ENCODE assay signal across 21 cellular contexts in the genomic region with DNA sequence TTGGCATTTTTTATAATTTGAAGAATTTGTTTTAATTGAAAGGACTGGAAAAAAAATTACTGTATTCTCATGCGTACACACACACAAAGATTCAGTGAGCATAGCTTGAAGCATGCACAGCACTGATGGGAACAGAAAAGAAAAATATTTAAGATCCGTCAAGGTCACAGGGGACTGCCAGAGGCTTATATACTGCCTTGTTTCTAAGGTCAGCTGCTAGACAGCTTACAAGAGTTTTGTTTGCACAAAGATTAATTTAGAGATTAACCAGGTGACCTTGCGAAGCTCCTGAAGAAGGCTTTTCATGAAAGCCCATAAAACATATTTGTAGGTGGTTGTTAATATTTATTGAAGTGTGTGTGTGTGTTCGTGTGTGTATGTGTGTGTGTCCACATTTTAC.
DNase-seq lines count a peak whose midpoint lies in the region; ATAC-seq, FAIRE-seq and TF ChIP-seq lines count a peak whose summit lies in the region.
"Had no signal": no experiment of that assay in that cellular context is flagged by ENCODE, and none has a peak within 500 bp of the region (broad histone marks: within the 10 kb centered on the region; RNA-seq: fewer than 3 reads in every experiment).

No MANE protein-coding gene starts in this region.

- DNase-seq in NCI-H510A treated with DMSO at 0.1 percent for 48 hours (lab: John Stamatoyannopoulos, UW) (peak; percentile 5), NCI-H510A (lab: John Stamatoyannopoulos, UW) (no peak), HAP-1 (ENCODE audit: low spot score in 2 of 2) (peak; percentile 35 to 76), SHP77 treated with DMSO at 0.1 percent for 48 hours (lab: John Stamatoyannopoulos, UW) (peak; percentile 28), pancreas (no peak), NCI-H524 treated with DMSO at 0.1 percent for 48 hours (lab: John Stamatoyannopoulos, UW) (no peak)
- no peak for DNase-seq in activated effector memory CD4-positive, alpha-beta T cell treated with Interleukin-2 at 50 U/mL for 16 hours
- DNase-seq: 8988T; CD4-positive, alpha-beta memory T cell; DMS 273 treated with DMSO at 0.1 percent for 48 hours; DMS79; GDM1; H9; IMR-90 had no signal

- TF ChIP-seq CTCF in pancreas (IDR thresholded peaks at IDR 0.05) = no peak

- no peak overlapping the region for H3K27ac ChIP-seq in pancreas
- H3K27ac ChIP-seq: BLaER1, HL-60 had no signal

- no peak overlapping the region for H3K4me3 ChIP-seq in HAP-1
- H3K4me3 ChIP-seq in pancreas = no peak overlapping the region
- H3K4me3 ChIP-seq: BLaER1, K562 had no signal

- intact Hi-C loops in pancreas (cut with DNase I) = no loop called here

- no peak for FAIRE-seq in pancreas (lab: Jason Lieb, UNC)
- FAIRE-seq: GM12892, GM18507, H1, K562 had no signal

- 23 to 35% methylated on average over 4 of the region's 4 CpGs for WGBS in pancreas, 2 donors

- no peaks in the 10 kb centered on the region for H3K36me3 ChIP-seq in HAP-1 (replicated peaks)
- no peaks in the 10 kb centered on the region for H3K36me3 ChIP-seq in pancreas
- H3K36me3 ChIP-seq: BLaER1 had no signal

- H3K27me3 ChIP-seq in HAP-1 (ENCODE audit: low read depth) (no peaks in the 10 kb centered on the region), pancreas (no peaks in the 10 kb centered on the region)
- H3K27me3 ChIP-seq: BLaER1 had no signal

- in situ Hi-C loops in HAP-1 (cut with MboI; ENCODE audit: low sequenced_read_pairs) = no loop called here

- H3K9me3 ChIP-seq in HAP-1 (no peaks in the 10 kb centered on the region), pancreas (no peaks in the 10 kb centered on the region)
- H3K9me3 ChIP-seq: BLaER1 had no signal

- H3K4me1 ChIP-seq in HAP-1 (peaks cover 24% of the 10 kb centered on the region), pancreas (peaks cover 0 to 4% (median 0%) of the 10 kb centered on the region in 3 donors)
- H3K4me1 ChIP-seq: BLaER1 had no signal

- ATAC-seq in pancreas (peak in 3 of 4 donors; percentile 47 to 69 (median 49)), GM21576 (IDR thresholded peaks at IDR 0.05; ENCODE audit: unreplicated experiment) (no peak)
- ATAC-seq: K562 had no signal

Comparison
In these comparisons a context has a peak if more than half of its experiments do, and no peak if none do; other contexts are left out.
1. DNase-seq: peak in NCI-H510A treated with DMSO at 0.1 percent for 48 hours (single experiment), HAP-1 (2 of 2) and SHP77 treated with DMSO at 0.1 percent for 48 hours (single experiment); none in NCI-H510A (single experiment), pancreas (0 of 6), activated effector memory CD4-positive, alpha-beta T cell treated with Interleukin-2 at 50 U/mL for 16 hours (single experiment) and NCI-H524 treated with DMSO at 0.1 percent for 48 hours (single experiment).